Comparison of ENCODE assay signal across 4 cellular contexts in the genomic region with DNA sequence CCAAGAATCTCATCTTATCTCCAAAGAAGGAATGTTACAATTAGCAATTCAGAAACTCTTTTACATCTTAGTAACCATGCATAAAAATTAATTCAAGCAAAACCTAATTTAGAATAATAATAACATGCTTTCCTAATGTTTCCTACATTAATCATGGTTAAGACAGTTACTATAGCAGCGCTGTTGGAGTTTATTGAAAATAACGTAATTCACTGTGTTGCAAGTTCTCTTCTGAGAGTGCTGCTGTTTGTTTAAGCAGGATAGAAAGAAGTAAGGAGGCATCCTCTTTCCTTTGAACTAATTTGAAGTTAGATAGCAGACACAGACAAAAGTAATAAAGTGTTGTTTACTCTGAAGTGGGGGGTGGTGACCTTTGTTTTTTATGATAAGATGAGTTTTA.
"Had no signal": no experiment of that assay in that cellular context is flagged by ENCODE, and none has a peak within 500 bp of the region (broad histone marks: within the 10 kb centered on the region; RNA-seq: fewer than 3 reads in every experiment).

No MANE protein-coding gene starts in this region.

- H3K27me3 Mint-ChIP-seq: IgD-negative memory B cell had no signal

- ATAC-seq: GM23338 had no signal

- H3K4me3 Mint-ChIP-seq: GM23338, H9, IgD-negative memory B cell had no signal

- H3K27ac Mint-ChIP-seq: GM23338, H9, IgD-negative memory B cell had no signal

- H3K4me3 ChIP-seq: GM23338 had no signal

- H3K36me3 Mint-ChIP-seq: IgD-negative memory B cell had no signal

- DNase-seq: H9, HCEC 1CT had no signal
